ENCODE assay signal across 10 cellular contexts in genomic region chr7:130493275-130493868, GRCh38. TPM values are rescaled to one million over a fixed set of nuclear protein-coding genes. Genes with fewer than 3 reads are reported as not detected.
DNase-seq lines count a peak whose midpoint lies in the region; ATAC-seq and TF ChIP-seq lines count a peak whose summit lies in the region.
"Had no signal": no experiment of that assay in that cellular context is flagged by ENCODE, and none has a peak within 500 bp of the region (broad histone marks: within the 10 kb centered on the region; RNA-seq: fewer than 3 reads in every experiment).

No MANE protein-coding gene starts in this region.

- no peaks in the 10 kb centered on the region for H3K36me3 ChIP-seq in kidney epithelial cell (ENCODE audit: control insufficient read depth, insufficient read depth, low read length)
- no peaks in the 10 kb centered on the region for H3K36me3 ChIP-seq in testis (ENCODE audit: low read depth, missing control alignments)

- no peaks in the 10 kb centered on the region for H3K9me3 ChIP-seq in testis

- no peak for DNase-seq in activated T-cell treated with anti-CD3 and anti-CD28 coated beads, Interleukin-2, amount 50 U/mL, for 72 hours
- no peak for DNase-seq in activated T-cell treated with anti-CD3 and anti-CD28 coated beads, Interleukin-2, amount 50 U/mL, for 48 hours
- DNase-seq in activated naive CD8-positive, alpha-beta T cell treated with anti-CD3 and anti-CD28 coated beads, Interleukin-2, amount 50 U/mL, for 24 hours = no peak
- DNase-seq in kidney epithelial cell (ENCODE audit: low read depth) (no peak), testis (no peak), NCI-H1436 treated with DMSO at 0.1 percent for 48 hours (lab: John Stamatoyannopoulos, UW) (no peak)
- DNase-seq: Caco-2, midbrain had no signal

- H3K27me3 Mint-ChIP-seq in activated T-cell treated with anti-CD3 and anti-CD28 coated beads, Interleukin-2, amount 50 U/mL, for 72 hours (ENCODE audit: low read depth) = peaks cover 46% of the 10 kb centered on the region
- H3K27me3 Mint-ChIP-seq in activated naive CD8-positive, alpha-beta T cell treated with anti-CD3 and anti-CD28 coated beads, Interleukin-2, amount 50 U/mL, for 24 hours = peaks cover 34% of the 10 kb centered on the region

- no peak overlapping the region for H3K27ac ChIP-seq in testis

- no peak overlapping the region for H3K27ac Mint-ChIP-seq in activated T-cell treated with anti-CD3 and anti-CD28 coated beads, Interleukin-2, amount 50 U/mL, for 72 hours
- no peak overlapping the region for H3K27ac Mint-ChIP-seq in activated naive CD8-positive, alpha-beta T cell treated with anti-CD3 and anti-CD28 coated beads, Interleukin-2, amount 50 U/mL, for 24 hours

- intact Hi-C loops in testis (cut with DNase I; ENCODE audit: low total_unique reads) = loop anchor here (10.0 kb wide), 1 partner anchor 219 kb away; no protein-coding TSS in a partner anchor

- no peaks in the 10 kb centered on the region for H3K9me3 Mint-ChIP-seq in activated T-cell treated with anti-CD3 and anti-CD28 coated beads, Interleukin-2, amount 50 U/mL, for 72 hours
- no peaks in the 10 kb centered on the region for H3K9me3 Mint-ChIP-seq in activated naive CD8-positive, alpha-beta T cell treated with anti-CD3 and anti-CD28 coated beads, Interleukin-2, amount 50 U/mL, for 24 hours

- TF ChIP-seq POLR2A in testis (IDR thresholded peaks at IDR 0.05) = no peak

- H3K4me1 Mint-ChIP-seq in activated T-cell treated with anti-CD3 and anti-CD28 coated beads, Interleukin-2, amount 50 U/mL, for 72 hours (ENCODE audit: low read depth) = peaks cover 18% of the 10 kb centered on the region
- peaks cover 15% of the 10 kb centered on the region for H3K4me1 Mint-ChIP-seq in activated naive CD8-positive, alpha-beta T cell treated with anti-CD3 and anti-CD28 coated beads, Interleukin-2, amount 50 U/mL, for 24 hours

- H3K4me3 Mint-ChIP-seq in activated T-cell treated with anti-CD3 and anti-CD28 coated beads, Interleukin-2, amount 50 U/mL, for 72 hours = peak overlapping the region; percentile 59 to 78
- peak overlapping the region; percentile 46 for H3K4me3 Mint-ChIP-seq in activated naive CD8-positive, alpha-beta T cell treated with anti-CD3 and anti-CD28 coated beads, Interleukin-2, amount 50 U/mL, for 24 hours

- H3K27me3 ChIP-seq in kidney epithelial cell (ENCODE audit: control insufficient read depth, insufficient read depth, low read length) (no peaks in the 10 kb centered on the region), testis (no peaks in the 10 kb centered on the region)

- no peaks in the 10 kb centered on the region for H3K36me3 Mint-ChIP-seq in activated T-cell treated with anti-CD3 and anti-CD28 coated beads, Interleukin-2, amount 50 U/mL, for 72 hours (ENCODE audit: insufficient read depth in 2 of 2)
- peaks cover 6% of the 10 kb centered on the region for H3K36me3 Mint-ChIP-seq in activated naive CD8-positive, alpha-beta T cell treated with anti-CD3 and anti-CD28 coated beads, Interleukin-2, amount 50 U/mL, for 24 hours (ENCODE audit: low read depth)

- 38 to 39% methylated on average over 13 of the region's 13 CpGs for WGBS in testis, 2 donors

- ATAC-seq in activated T-cell treated with anti-CD3 and anti-CD28 coated beads, Interleukin-2, amount 50 U/mL, for 72 hours (replicated peaks in 1 of 2) = no peak
- ATAC-seq in activated naive CD8-positive, alpha-beta T cell treated with anti-CD3 and anti-CD28 coated beads, Interleukin-2, amount 50 U/mL, for 24 hours = no peak
- no peak for ATAC-seq in GM21360 (IDR thresholded peaks at IDR 0.05; ENCODE audit: unreplicated experiment)
- no peak for ATAC-seq in activated CD4-positive, CD25-positive, alpha-beta regulatory T cell treated with anti-CD3 and anti-CD28 coated beads, Interleukin-2, amount 50 U/mL, for 24 hours

- peaks cover 30% of the 10 kb centered on the region for H3K4me1 ChIP-seq in testis

- peak overlapping the region; percentile 55 for H3K4me3 ChIP-seq in kidney epithelial cell (ENCODE audit: low read depth, low read length)
- peak overlapping the region; percentile 46 to 59 for H3K4me3 ChIP-seq in testis

- TF ChIP-seq CTCF in kidney epithelial cell (IDR thresholded peaks at IDR 0.05; ENCODE audit: insufficient read depth, low read length, poor library complexity, severe bottlenecking) (no peak), testis (IDR thresholded peaks at IDR 0.05) (no peak)

RNA-seq across cellular contexts. Expression of gene MEST, which starts 1.5 kb away (rescaled TPM):
- total RNA-seq in activated T-cell treated with anti-CD3 and anti-CD28 coated beads, Interleukin-2, amount 50 U/mL, for 72 hours = 1 to 10 TPM; 3.5 to 4.8 TPM
- total RNA-seq in kidney epithelial cell (14.2 and 15.2 TPM in 2 replicates), testis (10 to 100 TPM; 32.5 to 36.5 TPM)
- 65.2 TPM for polyA plus RNA-seq in testis (ENCODE audit: insufficient read depth, low read depth, low replicate concordance)

RNA-seq across cellular contexts. Expression of gene CEP41, which starts 52.6 kb away (rescaled TPM):
- total RNA-seq in activated T-cell treated with anti-CD3 and anti-CD28 coated beads, Interleukin-2, amount 50 U/mL, for 72 hours = 10 to 100 TPM; 19.1 to 33.3 TPM
- total RNA-seq in kidney epithelial cell (12.9 and 27.8 TPM in 2 replicates), testis (10 to 100 TPM; 59.0 to 91.6 TPM)
- polyA plus RNA-seq in testis (ENCODE audit: insufficient read depth, low read depth, low replicate concordance) = 209 TPM
